In genomic region chr20:35776513-35777101, GRCh38 we compare ENCODE assay signal across 1 cellular context.
TF ChIP-seq lines count a peak whose summit lies in the region.

No MANE protein-coding gene starts in this region.

TF ChIP-seq in GM23338, 12 proteins besides CTCF, POLR2A, EP300 and RAD21 (continued from another document):
- TF ChIP-seq ZNF462 (CRISPR knock-in tag; IDR thresholded peaks at IDR 0.05) (no peak), ZNF331 (CRISPR knock-in tag; IDR thresholded peaks at IDR 0.05; ENCODE audit: low read depth) (no peak), NANOG (IDR thresholded peaks at IDR 0.05; ENCODE audit: borderline replicate concordance) (no peak), ETS1 (IDR thresholded peaks at IDR 0.05) (no peak), REST (IDR thresholded peaks at IDR 0.05; ENCODE audit: unreplicated experiment) (no peak), JUNB (IDR thresholded peaks at IDR 0.05; ENCODE audit: unreplicated experiment) (no peak), EZH2phosphoT487 (IDR thresholded peaks at IDR 0.05; ENCODE audit: unreplicated experiment) (no peak)
